Comparison of ENCODE assay signal across 8 cellular contexts in genomic region chr2:62304429-62305417, GRCh38.
DNase-seq lines count a peak whose midpoint lies in the region; ATAC-seq and TF ChIP-seq lines count a peak whose summit lies in the region.

No MANE protein-coding gene starts in this region.

- peaks cover 64% of the 10 kb centered on the region for H3K4me1 ChIP-seq in PC-9 (replicated peaks; ENCODE audit: insufficient read depth)

- H3K27ac Mint-ChIP-seq in activated CD4-positive, alpha-beta T cell treated with anti-CD3 and anti-CD28 coated beads for 36 hours: peak overlapping the region; percentile 91
- peak overlapping the region; percentile 94 to 98 for H3K27ac Mint-ChIP-seq in activated naive CD4-positive, alpha-beta T cell treated with anti-CD3 and anti-CD28 coated beads, Interleukin-2, amount 50 U/mL, for 72 hours
- peak overlapping the region; percentile 80 to 93 (median 89) for H3K27ac Mint-ChIP-seq in immature natural killer cell

- H3F3A ChIP-seq in PC-9 (ENCODE audit: insufficient read depth, low read depth): peaks cover 63% of the 10 kb centered on the region

- H3K27me3 ChIP-seq in PC-9 (ENCODE audit: insufficient read depth, low read depth): no peaks in the 10 kb centered on the region

- peak overlapping the region; percentile 26; the same call in 1 of the 2 replicates for H3K4me3 ChIP-seq in PC-9

- peak overlapping the region; percentile 14 for H3K4me3 Mint-ChIP-seq in activated CD4-positive, alpha-beta T cell treated with anti-CD3 and anti-CD28 coated beads for 36 hours
- peak overlapping the region; percentile 75 to 80 (median 78) for H3K4me3 Mint-ChIP-seq in immature natural killer cell

- H3K36me3 Mint-ChIP-seq in activated CD4-positive, alpha-beta T cell treated with anti-CD3 and anti-CD28 coated beads for 36 hours (ENCODE audit: low read depth): no peaks in the 10 kb centered on the region
- H3K36me3 Mint-ChIP-seq in activated naive CD4-positive, alpha-beta T cell treated with anti-CD3 and anti-CD28 coated beads, Interleukin-2, amount 50 U/mL, for 72 hours: peaks cover 5 to 7% of the 10 kb centered on the region in 2 donors
- peaks cover 0 to 3% (median 0%) of the 10 kb centered on the region in 3 donors for H3K36me3 Mint-ChIP-seq in immature natural killer cell

- TSS peak; percentile 84 for BruUV-seq in PC-9 (replicated peaks; lab: Mats Ljungman, UMichigan)

- TF ChIP-seq CTCF in PC-9 (conservative IDR thresholded peaks at IDR 0.05) (no peak), GM20000 (IDR thresholded peaks at IDR 0.05; ENCODE audit: extremely low read depth, missing control alignments) (no peak)

- peak; percentile 32 for ATAC-seq in activated CD4-positive, alpha-beta T cell treated with anti-CD3 and anti-CD28 coated beads for 36 hours
- ATAC-seq in activated naive CD4-positive, alpha-beta T cell treated with anti-CD3 and anti-CD28 coated beads, Interleukin-2, amount 50 U/mL, for 72 hours: peak; percentile 42 to 51

- H3K36me3 ChIP-seq in PC-9 (ENCODE audit: low read depth): no peaks in the 10 kb centered on the region

- no peaks in the 10 kb centered on the region for H3K9me2 ChIP-seq in PC-9 (ENCODE audit: insufficient read depth)

- no peaks in the 10 kb centered on the region for H3K9me3 ChIP-seq in PC-9 (ENCODE audit: insufficient read depth, low read depth)

- H3K9me3 Mint-ChIP-seq in activated CD4-positive, alpha-beta T cell treated with anti-CD3 and anti-CD28 coated beads for 36 hours (ENCODE audit: low read depth): no peaks in the 10 kb centered on the region
- H3K9me3 Mint-ChIP-seq in activated naive CD4-positive, alpha-beta T cell treated with anti-CD3 and anti-CD28 coated beads, Interleukin-2, amount 50 U/mL, for 72 hours: peaks cover 4% of the 10 kb centered on the region in 2 donors
- no peaks in the 10 kb centered on the region for H3K9me3 Mint-ChIP-seq in immature natural killer cell

- POLR2A ChIA-PET in activated CD4-positive, alpha-beta T cell treated with anti-CD3 and anti-CD28 coated beads for 36 hours (lab: Charles Lee): interaction anchor here (0.6 to 1.7 kb wide), 2 partner anchors 8 to 105 kb away, joined by 3 to 9 read pairs; no protein-coding TSS in a partner anchor
- POLR2A ChIA-PET in PC-9 (lab: Charles Lee; ENCODE audit: unreplicated experiment): interaction anchor here (0.5 to 0.7 kb wide), 5 partner anchors 11 to 143 kb away, joined by 3 to 4 read pairs (median 4); no protein-coding TSS in a partner anchor

- no peaks in the 10 kb centered on the region for H3K27me3 Mint-ChIP-seq in activated CD4-positive, alpha-beta T cell treated with anti-CD3 and anti-CD28 coated beads for 36 hours
- peaks cover 0 to 4% (median 0%) of the 10 kb centered on the region in 3 donors for H3K27me3 Mint-ChIP-seq in immature natural killer cell (ENCODE audit: low read depth in 3 of 3)

- peak; percentile 78 for DNase-seq in activated CD4-positive, alpha-beta T cell treated with anti-CD3 and anti-CD28 coated beads for 36 hours
- no peak for DNase-seq in activated CD4-positive, alpha-beta T cell treated with anti-CD3 and anti-CD28 coated beads for 1 hour
- DNase-seq in PC-9 (peak; percentile 96 to 100), immature natural killer cell (peak; percentile 42 to 57 (median 46)), SW 1271 (lab: John Stamatoyannopoulos, UW) (no peak), GM20000 (ENCODE audit: low spot score) (no peak)
- DNase-seq in activated naive CD4-positive, alpha-beta T cell treated with anti-CD3 and anti-CD28 coated beads, Interleukin-2, amount 50 U/mL, for 72 hours (ENCODE audit: low spot score in 2 of 2): peak; percentile 48 to 79
- peak; percentile 52 to 59 for DNase-seq in stimulated activated CD8-positive, alpha-beta memory T cell treated with anti-CD3 and anti-CD28 coated beads, Interleukin-2, amount 100 ng/mL, for 48 hours (ENCODE audit: low read depth in 2 of 2)

- CTCF ChIA-PET in activated CD4-positive, alpha-beta T cell treated with anti-CD3 and anti-CD28 coated beads for 36 hours (lab: Charles Lee): interaction anchor here (0.6 to 1.3 kb wide), 4 partner anchors 108 to 767 kb away, joined by 3 to 6 read pairs (median 4); no protein-coding TSS in a partner anchor
- CTCF ChIA-PET in PC-9 (lab: Charles Lee): interaction anchor here (1.2 kb wide), 1 partner anchor 107 kb away, joined by 6 read pairs; no protein-coding TSS in a partner anchor

- H3K4me1 Mint-ChIP-seq in activated CD4-positive, alpha-beta T cell treated with anti-CD3 and anti-CD28 coated beads for 36 hours: peaks cover 65% of the 10 kb centered on the region
- H3K4me1 Mint-ChIP-seq in immature natural killer cell: peaks cover 74 to 86% of the 10 kb centered on the region in 2 donors

- no peaks in the 10 kb centered on the region for H3K79me2 ChIP-seq in PC-9 (ENCODE audit: low read depth)

- H4K20me1 ChIP-seq in PC-9 (ENCODE audit: insufficient read depth): no peaks in the 10 kb centered on the region

- intact Hi-C loops in activated CD4-positive, alpha-beta T cell treated with anti-CD3 and anti-CD28 coated beads for 36 hours (cut with DNase I, micrococcal nuclease): loop anchor here (1.0 to 10.0 kb wide), 6 partner anchors 104 to 1730 kb away; partner anchors contain the start of gene B3GNT2 (in 1 of the 2)
- intact Hi-C loops in PC-9 (cut with micrococcal nuclease; ENCODE audit: unreplicated experiment): loop anchor here (1.0 to 10.0 kb wide), 8 partner anchors 11 to 542 kb away; partner anchors contain the start of gene EHBP1

- H3K4me2 ChIP-seq in PC-9: peak overlapping the region; percentile 85

- peak overlapping the region; percentile 68 for H2AFZ ChIP-seq in PC-9

- H3K27ac ChIP-seq in PC-9: peak overlapping the region; percentile 99

Comparison
In these comparisons a context has a peak if more than half of its experiments do, and no peak if none do; other contexts are left out.
1. DNase-seq: peak in activated CD4-positive, alpha-beta T cell treated with anti-CD3 and anti-CD28 coated beads for 36 hours (single experiment), PC-9 (2 of 2), activated naive CD4-positive, alpha-beta T cell treated with anti-CD3 and anti-CD28 coated beads, Interleukin-2, amount 50 U/mL, for 72 hours (2 of 2), immature natural killer cell (3 of 3) and stimulated activated CD8-positive, alpha-beta memory T cell treated with anti-CD3 and anti-CD28 coated beads, Interleukin-2, amount 100 ng/mL, for 48 hours (2 of 2); none in activated CD4-positive, alpha-beta T cell treated with anti-CD3 and anti-CD28 coated beads for 1 hour (single experiment), SW 1271 (0 of 2) and GM20000 (single experiment).
2. Peak in every context shown above with its lines, with median percentiles within 50 percentile points of each other: H3K27ac Mint-ChIP-seq.